Comparison of ENCODE assay signal across 1 cellular context in genomic region chrX:47129157-47129878, GRCh38.
TF ChIP-seq lines count a peak whose summit lies in the region.

No MANE protein-coding gene starts in this region.

TF ChIP-seq in HepG2, 621 proteins besides CTCF, POLR2A, EP300 and RAD21 (continued from another document and continues in another):
- TF ChIP-seq ZBED4 (CRISPR knock-in tag; IDR thresholded peaks at IDR 0.05; ENCODE audit: borderline replicate concordance) = 0 out of 2 replicates have a peak, but pooled peaks have one; percentile 26
- no peak for TF ChIP-seq LRRFIP1 (CRISPR knock-in tag; conservative IDR thresholded peaks at IDR 0.05)
- TF ChIP-seq ZNF652 (CRISPR knock-in tag; IDR thresholded peaks at IDR 0.05; ENCODE audit: borderline replicate concordance, low read depth) = no peak
- no peak for TF ChIP-seq NFE2 (CRISPR knock-in tag; IDR thresholded peaks at IDR 0.05)
- TF ChIP-seq CERS6 (CRISPR knock-in tag; IDR thresholded peaks at IDR 0.05) = no peak
- TF ChIP-seq ZNF75D (CRISPR knock-in tag; IDR thresholded peaks at IDR 0.05; ENCODE audit: borderline replicate concordance) = no peak
- no peak for TF ChIP-seq PPARG (CRISPR knock-in tag; conservative IDR thresholded peaks at IDR 0.05)
- peak; percentile 93 for TF ChIP-seq YEATS2 (CRISPR knock-in tag; IDR thresholded peaks at IDR 0.05; ENCODE audit: borderline replicate concordance)
- TF ChIP-seq HNRNPH1 (optimal IDR thresholded peaks at IDR 0.05; ENCODE audit: low read depth, low read length) = no peak
- TF ChIP-seq MED13 (CRISPR knock-in tag; IDR thresholded peaks at IDR 0.05) = no peak
- TF ChIP-seq CEBPG (CRISPR knock-in tag; IDR thresholded peaks at IDR 0.05) = no peak
- TF ChIP-seq BRD4 (CRISPR knock-in tag; IDR thresholded peaks at IDR 0.05) = no peak
- no peak for TF ChIP-seq EEA1 (CRISPR knock-in tag; IDR thresholded peaks at IDR 0.05; ENCODE audit: borderline replicate concordance)
- peak; percentile 25; the same call in 1 of the 2 replicates for TF ChIP-seq NR2C2 (CRISPR knock-in tag; IDR thresholded peaks at IDR 0.05; ENCODE audit: borderline replicate concordance)
- peak; percentile 94 for TF ChIP-seq NFYB (CRISPR knock-in tag; IDR thresholded peaks at IDR 0.05)
- TF ChIP-seq RBFOX2 (IDR thresholded peaks at IDR 0.05; ENCODE audit: low read depth, low read length) = 0 out of 2 replicates have a peak, but pooled peaks have one; percentile 23
- TF ChIP-seq FOXO1 (CRISPR knock-in tag; IDR thresholded peaks at IDR 0.05) = no peak
- TF ChIP-seq, protein P1, sequence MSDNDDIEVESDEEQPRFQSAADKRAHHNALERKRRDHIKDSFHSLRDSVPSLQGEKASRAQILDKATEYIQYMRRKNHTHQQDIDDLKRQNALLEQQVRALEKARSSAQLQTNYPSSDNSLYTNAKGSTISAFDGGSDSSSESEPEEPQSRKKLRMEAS (IDR thresholded peaks at IDR 0.05) = peak; percentile 31; the same call in 1 of the 2 replicates
- TF ChIP-seq, protein P2, sequence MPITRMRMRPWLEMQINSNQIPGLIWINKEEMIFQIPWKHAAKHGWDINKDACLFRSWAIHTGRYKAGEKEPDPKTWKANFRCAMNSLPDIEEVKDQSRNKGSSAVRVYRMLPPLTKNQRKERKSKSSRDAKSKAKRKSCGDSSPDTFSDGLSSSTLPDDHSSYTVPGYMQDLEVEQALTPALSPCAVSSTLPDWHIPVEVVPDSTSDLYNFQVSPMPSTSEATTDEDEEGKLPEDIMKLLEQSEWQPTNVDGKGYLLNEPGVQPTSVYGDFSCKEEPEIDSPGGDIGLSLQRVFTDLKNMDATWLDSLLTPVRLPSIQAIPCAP (CRISPR knock-in tag; IDR thresholded peaks at IDR 0.05; ENCODE audit: low read depth) = no peak
- TF ChIP-seq, protein P3, sequence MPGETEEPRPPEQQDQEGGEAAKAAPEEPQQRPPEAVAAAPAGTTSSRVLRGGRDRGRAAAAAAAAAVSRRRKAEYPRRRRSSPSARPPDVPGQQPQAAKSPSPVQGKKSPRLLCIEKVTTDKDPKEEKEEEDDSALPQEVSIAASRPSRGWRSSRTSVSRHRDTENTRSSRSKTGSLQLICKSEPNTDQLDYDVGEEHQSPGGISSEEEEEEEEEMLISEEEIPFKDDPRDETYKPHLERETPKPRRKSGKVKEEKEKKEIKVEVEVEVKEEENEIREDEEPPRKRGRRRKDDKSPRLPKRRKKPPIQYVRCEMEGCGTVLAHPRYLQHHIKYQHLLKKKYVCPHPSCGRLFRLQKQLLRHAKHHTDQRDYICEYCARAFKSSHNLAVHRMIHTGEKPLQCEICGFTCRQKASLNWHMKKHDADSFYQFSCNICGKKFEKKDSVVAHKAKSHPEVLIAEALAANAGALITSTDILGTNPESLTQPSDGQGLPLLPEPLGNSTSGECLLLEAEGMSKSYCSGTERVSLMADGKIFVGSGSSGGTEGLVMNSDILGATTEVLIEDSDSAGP (CRISPR knock-in tag; IDR thresholded peaks at IDR 0.05; ENCODE audit: borderline replicate concordance) = peak; percentile 71
- 0 out of 2 replicates have a peak, but pooled peaks have one; percentile 34 for TF ChIP-seq MEIS1 (CRISPR knock-in tag; IDR thresholded peaks at IDR 0.05; ENCODE audit: borderline replicate concordance)
- peak; percentile 97 for TF ChIP-seq SP2 (CRISPR knock-in tag; IDR thresholded peaks at IDR 0.05)
- TF ChIP-seq, protein P4, sequence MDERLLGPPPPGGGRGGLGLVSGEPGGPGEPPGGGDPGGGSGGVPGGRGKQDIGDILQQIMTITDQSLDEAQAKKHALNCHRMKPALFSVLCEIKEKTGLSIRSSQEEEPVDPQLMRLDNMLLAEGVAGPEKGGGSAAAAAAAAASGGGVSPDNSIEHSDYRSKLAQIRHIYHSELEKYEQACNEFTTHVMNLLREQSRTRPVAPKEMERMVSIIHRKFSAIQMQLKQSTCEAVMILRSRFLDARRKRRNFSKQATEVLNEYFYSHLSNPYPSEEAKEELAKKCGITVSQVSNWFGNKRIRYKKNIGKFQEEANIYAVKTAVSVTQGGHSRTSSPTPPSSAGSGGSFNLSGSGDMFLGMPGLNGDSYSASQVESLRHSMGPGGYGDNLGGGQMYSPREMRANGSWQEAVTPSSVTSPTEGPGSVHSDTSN (CRISPR knock-in tag; IDR thresholded peaks at IDR 0.05) = peak; percentile 97
- TF ChIP-seq ZNF564 (CRISPR knock-in tag; IDR thresholded peaks at IDR 0.05) = no peak
- TF ChIP-seq HOXA5 (CRISPR knock-in tag; IDR thresholded peaks at IDR 0.05) = 0 out of 2 replicates have a peak, but pooled peaks have one; percentile 37
- no peak for TF ChIP-seq IKZF4 (CRISPR knock-in tag; IDR thresholded peaks at IDR 0.05; ENCODE audit: borderline replicate concordance, low read depth, not compliant biosample characterization)
- TF ChIP-seq ZSCAN31 (CRISPR knock-in tag; IDR thresholded peaks at IDR 0.05; ENCODE audit: low read depth) = no peak
- no peak for TF ChIP-seq RFX3 (CRISPR knock-in tag; IDR thresholded peaks at IDR 0.05)
- TF ChIP-seq ZNF34 (CRISPR knock-in tag; IDR thresholded peaks at IDR 0.05; ENCODE audit: borderline replicate concordance) = no peak
- TF ChIP-seq HDAC2 (CRISPR knock-in tag; IDR thresholded peaks at IDR 0.05) = 0 out of 2 replicates have a peak, but pooled peaks have one; percentile 20
- peak; percentile 58; the same call in 1 of the 2 replicates for TF ChIP-seq KDM4B (CRISPR knock-in tag; IDR thresholded peaks at IDR 0.05)
- TF ChIP-seq ZNF446 (CRISPR knock-in tag; IDR thresholded peaks at IDR 0.05) = no peak
- TF ChIP-seq HNRNPK (IDR thresholded peaks at IDR 0.05; ENCODE audit: low read depth, low read length, poor library complexity, severe bottlenecking) = no peak
- peak; percentile 21; the same call in 1 of the 2 replicates for TF ChIP-seq TBX2 (CRISPR knock-in tag; IDR thresholded peaks at IDR 0.05; ENCODE audit: borderline replicate concordance)
- peak; percentile 48 for TF ChIP-seq CREM (IDR thresholded peaks at IDR 0.05)
- TF ChIP-seq CREM (CRISPR knock-in tag; IDR thresholded peaks at IDR 0.05) = no peak
- 0 out of 2 replicates have a peak, but pooled peaks have one; percentile 29 for TF ChIP-seq DMAP1 (CRISPR knock-in tag; IDR thresholded peaks at IDR 0.05)
- peak; percentile 35; the same call in 1 of the 2 replicates for TF ChIP-seq PHF8 (CRISPR knock-in tag; IDR thresholded peaks at IDR 0.05)
- TF ChIP-seq ELF1 (CRISPR knock-in tag; IDR thresholded peaks at IDR 0.05) = peak; percentile 34; the same call in 1 of the 2 replicates
- TF ChIP-seq ZNF614 (CRISPR knock-in tag; IDR thresholded peaks at IDR 0.05; ENCODE audit: borderline replicate concordance) = 0 out of 2 replicates have a peak, but pooled peaks have one; percentile 34
- peak; percentile 48; the same call in 1 of the 2 replicates for TF ChIP-seq POLR2G (IDR thresholded peaks at IDR 0.05; ENCODE audit: low read depth, low read length)
- TF ChIP-seq, protein P5, sequence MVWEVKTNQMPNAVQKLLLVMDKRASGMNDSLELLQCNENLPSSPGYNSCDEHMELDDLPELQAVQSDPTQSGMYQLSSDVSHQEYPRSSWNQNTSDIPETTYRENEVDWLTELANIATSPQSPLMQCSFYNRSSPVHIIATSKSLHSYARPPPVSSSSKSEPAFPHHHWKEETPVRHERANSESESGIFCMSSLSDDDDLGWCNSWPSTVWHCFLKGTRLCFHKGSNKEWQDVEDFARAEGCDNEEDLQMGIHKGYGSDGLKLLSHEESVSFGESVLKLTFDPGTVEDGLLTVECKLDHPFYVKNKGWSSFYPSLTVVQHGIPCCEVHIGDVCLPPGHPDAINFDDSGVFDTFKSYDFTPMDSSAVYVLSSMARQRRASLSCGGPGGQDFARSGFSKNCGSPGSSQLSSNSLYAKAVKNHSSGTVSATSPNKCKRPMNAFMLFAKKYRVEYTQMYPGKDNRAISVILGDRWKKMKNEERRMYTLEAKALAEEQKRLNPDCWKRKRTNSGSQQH (CRISPR knock-in tag; IDR thresholded peaks at IDR 0.05; ENCODE audit: low read depth) = no peak; the same call in 1 of the 2 replicates
- peak; percentile 73 for TF ChIP-seq PHF20 (CRISPR knock-in tag; IDR thresholded peaks at IDR 0.05)
- no peak for TF ChIP-seq MAZ (IDR thresholded peaks at IDR 0.05; ENCODE audit: borderline replicate concordance, low read depth, low read length)
- no peak for TF ChIP-seq MAZ (CRISPR knock-in tag; IDR thresholded peaks at IDR 0.05; ENCODE audit: low read depth)
- TF ChIP-seq, protein P6, sequence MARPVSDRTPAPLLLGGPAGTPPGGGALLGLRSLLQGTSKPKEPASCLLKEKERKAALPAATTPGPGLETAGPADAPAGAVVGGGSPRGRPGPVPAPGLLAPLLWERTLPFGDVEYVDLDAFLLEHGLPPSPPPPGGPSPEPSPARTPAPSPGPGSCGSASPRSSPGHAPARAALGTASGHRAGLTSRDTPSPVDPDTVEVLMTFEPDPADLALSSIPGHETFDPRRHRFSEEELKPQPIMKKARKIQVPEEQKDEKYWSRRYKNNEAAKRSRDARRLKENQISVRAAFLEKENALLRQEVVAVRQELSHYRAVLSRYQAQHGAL (CRISPR knock-in tag; IDR thresholded peaks at IDR 0.05; ENCODE audit: not compliant biosample characterization) = no peak
- peak; percentile 56 for TF ChIP-seq TAF1 (CRISPR knock-in tag; IDR thresholded peaks at IDR 0.05)
- no peak for TF ChIP-seq ATM (IDR thresholded peaks at IDR 0.05; ENCODE audit: borderline replicate concordance)
- peak; percentile 60; the same call in 1 of the 2 replicates for TF ChIP-seq TFAP4 (IDR thresholded peaks at IDR 0.05; ENCODE audit: borderline replicate concordance, low read depth)
- peak; percentile 87 for TF ChIP-seq SP4 (CRISPR knock-in tag; IDR thresholded peaks at IDR 0.05)
- no peak for TF ChIP-seq TRIM22 (IDR thresholded peaks at IDR 0.05)
